In genomic region chr10:124296813-124297788, GRCh38 we compare ENCODE assay signal across 16 cellular contexts.
DNase-seq lines count a peak whose midpoint lies in the region; ATAC-seq, FAIRE-seq and TF ChIP-seq lines count a peak whose summit lies in the region.
"Had no signal": no experiment of that assay in that cellular context is flagged by ENCODE, and none has a peak within 500 bp of the region (broad histone marks: within the 10 kb centered on the region; RNA-seq: fewer than 3 reads in every experiment).

No MANE protein-coding gene starts in this region.

- no peak overlapping the region for H3K27ac Mint-ChIP-seq in natural killer cell treated with Interleukin-12 subunit alpha and Interleukin-12 subunit beta and Interleukin-15 and Interleukin-18, amount 100 ng/mL, for 72 hours
- H3K27ac Mint-ChIP-seq in natural killer cell, result no peak overlapping the region
- H3K27ac Mint-ChIP-seq: CD4-positive, CD25-positive, alpha-beta regulatory T cell had no signal

- peaks cover 2 to 8% of the 10 kb centered on the region in 2 donors for H3K27me3 Mint-ChIP-seq in natural killer cell treated with Interleukin-12 subunit alpha and Interleukin-12 subunit beta and Interleukin-15 and Interleukin-18, amount 100 ng/mL, for 72 hours
- peaks cover 2 to 12% of the 10 kb centered on the region in 2 donors for H3K27me3 Mint-ChIP-seq in natural killer cell (ENCODE audit: low read depth in 2 of 2)
- H3K27me3 Mint-ChIP-seq: CD4-positive, CD25-positive, alpha-beta regulatory T cell had no signal

- no peak for ATAC-seq in natural killer cell treated with Interleukin-12 subunit alpha and Interleukin-12 subunit beta and Interleukin-15 and Interleukin-18, amount 100 ng/mL, for 72 hours
- ATAC-seq in natural killer cell (no peak), HG02571 (IDR thresholded peaks at IDR 0.05; ENCODE audit: unreplicated experiment) (no peak)

- no peaks in the 10 kb centered on the region for H3K9me3 Mint-ChIP-seq in natural killer cell treated with Interleukin-12 subunit alpha and Interleukin-12 subunit beta and Interleukin-15 and Interleukin-18, amount 100 ng/mL, for 72 hours
- H3K9me3 Mint-ChIP-seq in natural killer cell, result no peaks in the 10 kb centered on the region

- TF ChIP-seq CTCF in natural killer cell (IDR thresholded peaks at IDR 0.05) (no peak), bronchial epithelial cell (IDR thresholded peaks at IDR 0.05; ENCODE audit: insufficient read depth, low read length, severe bottlenecking) (no peak)

- intact Hi-C loops in natural killer cell (cut with micrococcal nuclease), result no loop called here

- no peaks in the 10 kb centered on the region for H3K36me3 ChIP-seq in bronchial epithelial cell (ENCODE audit: control insufficient read depth, insufficient read depth, low read length)
- H3K36me3 ChIP-seq: BE2C had no signal

- no peak overlapping the region for H3K4me3 Mint-ChIP-seq in natural killer cell treated with Interleukin-12 subunit alpha and Interleukin-12 subunit beta and Interleukin-15 and Interleukin-18, amount 100 ng/mL, for 72 hours
- no peak overlapping the region for H3K4me3 Mint-ChIP-seq in natural killer cell
- H3K4me3 Mint-ChIP-seq: CD4-positive, CD25-positive, alpha-beta regulatory T cell had no signal

- DNase-seq in natural killer cell treated with Interleukin-12 subunit alpha and Interleukin-12 subunit beta and Interleukin-15 and Interleukin-18, amount 100 ng/mL, for 72 hours (ENCODE audit: low spot score), result peak; percentile 25
- DNase-seq in natural killer cell, result no peak
- DNase-seq in bronchial epithelial cell (ENCODE audit: low read depth), result no peak
- peak; percentile 68 for DNase-seq in mesenteric fat pad (ENCODE audit: low spot score)
- DNase-seq in NCI-H1417 (lab: John Stamatoyannopoulos, UW), result no peak
- no peak for DNase-seq in ureter (ENCODE audit: low spot score)
- DNase-seq: BE2C, EL, GF-D8, Kasumi-1, NCI-H187, NCI-H2107, NCI-H446 treated with DMSO at 0.1 percent for 48 hours had no signal

- peaks cover 4% of the 10 kb centered on the region for H3K27me3 ChIP-seq in bronchial epithelial cell (ENCODE audit: control insufficient read depth, insufficient read depth, low read length)
- H3K27me3 ChIP-seq: BE2C had no signal

- H3K4me1 Mint-ChIP-seq in natural killer cell treated with Interleukin-12 subunit alpha and Interleukin-12 subunit beta and Interleukin-15 and Interleukin-18, amount 100 ng/mL, for 72 hours (ENCODE audit: low read depth in 2 of 2), result no peaks in the 10 kb centered on the region
- no peaks in the 10 kb centered on the region for H3K4me1 Mint-ChIP-seq in natural killer cell

- peak; percentile 85 for FAIRE-seq in bronchial epithelial cell (lab: Jason Lieb, UNC)
- FAIRE-seq: GM19239 had no signal

- no peaks in the 10 kb centered on the region for H3K36me3 Mint-ChIP-seq in natural killer cell treated with Interleukin-12 subunit alpha and Interleukin-12 subunit beta and Interleukin-15 and Interleukin-18, amount 100 ng/mL, for 72 hours
- H3K36me3 Mint-ChIP-seq in natural killer cell, result no peaks in the 10 kb centered on the region
- H3K36me3 Mint-ChIP-seq: CD4-positive, CD25-positive, alpha-beta regulatory T cell had no signal

- no peak overlapping the region for H3K4me3 ChIP-seq in bronchial epithelial cell (ENCODE audit: low read depth, low read length)

Comparison
In these comparisons a context has a peak if more than half of its experiments do, and no peak if none do; other contexts are left out.
1. DNase-seq: peak in natural killer cell treated with Interleukin-12 subunit alpha and Interleukin-12 subunit beta and Interleukin-15 and Interleukin-18, amount 100 ng/mL, for 72 hours (single experiment) and mesenteric fat pad (single experiment); none in natural killer cell (single experiment), bronchial epithelial cell (single experiment), NCI-H1417 (0 of 3) and ureter (single experiment).